20 cellular contexts compared by ENCODE assay signal in the genomic region with DNA sequence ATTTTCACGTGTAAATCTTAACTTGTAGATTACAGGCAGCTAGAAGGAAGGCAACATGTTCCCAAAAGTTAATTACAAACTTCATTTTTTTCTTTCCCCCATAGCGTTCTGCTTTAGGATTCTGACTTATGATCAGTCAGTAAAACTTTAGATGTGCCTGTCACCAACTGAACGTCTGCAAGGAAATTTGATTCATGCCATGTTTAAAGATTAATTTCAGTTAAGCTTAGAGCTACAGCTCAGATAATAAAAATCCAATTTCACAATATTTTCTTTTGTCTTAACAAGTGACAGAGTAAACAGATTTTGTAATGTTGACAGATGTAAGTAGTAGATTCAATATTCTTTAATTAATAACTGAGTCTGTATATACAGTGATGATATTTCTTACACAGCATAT.
DNase-seq lines count a peak whose midpoint lies in the region; ATAC-seq and FAIRE-seq lines count a peak whose summit lies in the region.
"Had no signal": no experiment of that assay in that cellular context is flagged by ENCODE, and none has a peak within 500 bp of the region (broad histone marks: within the 10 kb centered on the region; RNA-seq: fewer than 3 reads in every experiment).

No MANE protein-coding gene starts in this region.

- 0 out of 2 replicates have a peak overlapping the region, but pooled peaks have one; percentile 27 for H2AFZ ChIP-seq in GM23248
- H2AFZ ChIP-seq: GM23338, PC-9 had no signal

- H2BK120ac ChIP-seq in mesendoderm (ENCODE audit: low read depth, low read length), result no peak overlapping the region

- no peak overlapping the region for H2BK5ac ChIP-seq in mesendoderm (ENCODE audit: low read length)

- no peak overlapping the region for H3K4ac ChIP-seq in mesendoderm (ENCODE audit: low read depth, low read length)

- FAIRE-seq in colon (lab: Jason Lieb, UNC), result peak; percentile 33
- FAIRE-seq: GM12891, GM19239 had no signal

- H3K9me2 ChIP-seq in GM23248 (ENCODE audit: insufficient read depth), result no peaks in the 10 kb centered on the region

- H3K36me3 ChIP-seq in GM23248 (ENCODE audit: low read depth) (no peaks in the 10 kb centered on the region; the same call in 1 of the 2 replicates), mesendoderm (ENCODE audit: control insufficient read depth, insufficient read depth, low read length) (no peaks in the 10 kb centered on the region)

- ATAC-seq in left colon (peak; percentile 30), HG03139 (IDR thresholded peaks at IDR 0.05; ENCODE audit: unreplicated experiment) (no peak), HG03432 (IDR thresholded peaks at IDR 0.05; ENCODE audit: unreplicated experiment) (no peak)
- ATAC-seq: GM23338, HCT116 had no signal

- H2AK5ac ChIP-seq in mesendoderm (ENCODE audit: low read length), result no peak overlapping the region

- DNase-seq in GM23248 (no peak), left colon (no peak), NCI-H1105 (lab: John Stamatoyannopoulos, UW) (no peak), mesendoderm (no peak)
- DNase-seq: Caco-2; CD4-positive, alpha-beta T cell; MV-4-11; NCI-H1417; NCI-H187 treated with DMSO at 0.1 percent for 48 hours; NCI-H226; NCI-H524 treated with DMSO at 0.1 percent for 48 hours had no signal

- intact Hi-C loops in left colon (cut with DNase I, micrococcal nuclease), result no loop called here

- H3K4me3 ChIP-seq in GM23248 (no peak overlapping the region), mesendoderm (ENCODE audit: low read length) (no peak overlapping the region)
- H3K4me3 ChIP-seq: GM23338, PC-9 had no signal

- H3K4me1 ChIP-seq in GM23248 (ENCODE audit: insufficient read depth), result no peaks in the 10 kb centered on the region
- no peaks in the 10 kb centered on the region for H3K4me1 ChIP-seq in mesendoderm (ENCODE audit: control insufficient read depth, low read depth, low read length)
- H3K4me1 ChIP-seq: Caco-2 had no signal

- no peaks in the 10 kb centered on the region for H3F3A ChIP-seq in GM23248 (ENCODE audit: insufficient read depth)

- no peak overlapping the region for H3K56ac ChIP-seq in mesendoderm (ENCODE audit: low read length)

- no peaks in the 10 kb centered on the region for H3K79me1 ChIP-seq in mesendoderm (ENCODE audit: low read length)

- no peaks in the 10 kb centered on the region for H3K79me2 ChIP-seq in GM23248 (ENCODE audit: insufficient read depth)
- H3K79me2 ChIP-seq in mesendoderm (ENCODE audit: control insufficient read depth, insufficient read depth, low read length), result no peaks in the 10 kb centered on the region

- H3K4me2 ChIP-seq in GM23248 (ENCODE audit: unreplicated experiment) (no peak overlapping the region), mesendoderm (ENCODE audit: low read length) (no peak overlapping the region)
- H3K4me2 ChIP-seq: GM23338, KMS-11, PC-9 had no signal

- no peaks in the 10 kb centered on the region for H4K20me1 ChIP-seq in GM23248 (ENCODE audit: insufficient read depth)

- no peak overlapping the region for H3K27ac ChIP-seq in GM23248
- no peak overlapping the region for H3K27ac ChIP-seq in mesendoderm (ENCODE audit: low read depth, low read length)
- H3K27ac ChIP-seq: KMS-11, PC-9 had no signal

- H4K5ac ChIP-seq in mesendoderm (ENCODE audit: low read length), result no peak overlapping the region

- H3K23ac ChIP-seq in mesendoderm (ENCODE audit: low read length), result no peak overlapping the region

- H2BK15ac ChIP-seq in mesendoderm (replicated peaks; ENCODE audit: low read depth), result no peak overlapping the region

- in situ Hi-C loops in GM23248 (cut with MboI), result no loop called here

- H3K27me3 ChIP-seq in GM23248 (replicated peaks; ENCODE audit: insufficient read depth) (no peaks in the 10 kb centered on the region), mesendoderm (ENCODE audit: insufficient read depth, low read length, poor library complexity) (no peaks in the 10 kb centered on the region)

- 21% methylated on average over 3 of the region's 3 CpGs for WGBS in GM23248 (ENCODE audit: low coverage in 1 of 2, low lambda C conversion rate in 2 of 2, missing lambda C conversion rate in 2 of 2), 2 experiments
- WGBS in mesendoderm (ENCODE audit: extremely low coverage, insufficient coverage, low lambda C conversion rate), result no CpG with 5 or more reads among the region's 3 CpGs

- H3K18ac ChIP-seq in mesendoderm (ENCODE audit: low read length), result no peak overlapping the region

- no peaks in the 10 kb centered on the region for H3K9me3 ChIP-seq in GM23248 (ENCODE audit: low read depth)
- H3K9me3 ChIP-seq: Caco-2 had no signal

- H3K9ac ChIP-seq in GM23248 (no peak overlapping the region), mesendoderm (ENCODE audit: low read length) (no peak overlapping the region)
- H3K9ac ChIP-seq: KMS-11 had no signal

- no peak overlapping the region for H4K8ac ChIP-seq in mesendoderm (ENCODE audit: low read depth, low read length)
